3 cellular contexts compared by ENCODE assay signal in the genomic region with DNA sequence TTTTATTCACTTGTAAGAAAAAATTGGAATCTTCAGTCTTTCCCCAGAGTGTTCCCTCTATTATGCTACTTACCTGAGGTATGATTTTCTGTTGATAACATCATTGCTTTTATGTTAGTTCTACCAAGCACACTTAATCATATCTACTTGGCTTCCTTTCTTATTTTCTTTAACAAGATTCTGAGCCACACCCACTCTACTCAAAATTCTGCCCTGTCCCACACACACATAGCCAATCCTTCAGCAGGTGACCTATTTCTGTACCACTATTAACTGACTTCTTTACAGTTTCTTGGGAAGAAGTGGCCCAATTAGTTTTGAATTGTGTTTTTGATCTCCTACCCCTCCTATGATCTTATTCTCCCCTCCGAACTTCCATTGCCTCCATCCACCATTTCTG.
"Had no signal": no experiment of that assay in that cellular context is flagged by ENCODE, and none has a peak within 500 bp of the region (broad histone marks: within the 10 kb centered on the region; RNA-seq: fewer than 3 reads in every experiment).

No MANE protein-coding gene starts in this region.

- H3K4me3 ChIP-seq: GM12878 had no signal

- DNase-seq: GDM1, GF-D8 had no signal

- ATAC-seq: GM12878 had no signal
